In genomic region chr21:15063081-15063820, GRCh38 we compare ENCODE assay signal across 8 cellular contexts. TPM values are rescaled to one million over a fixed set of nuclear protein-coding genes. Genes with fewer than 3 reads are reported as not detected.
DNase-seq lines count a peak whose midpoint lies in the region; ATAC-seq and TF ChIP-seq lines count a peak whose summit lies in the region.

No MANE protein-coding gene starts in this region.

- CTCF ChIA-PET in BJ (lab: Yijun Ruan, JAX): no interaction called here

- no peak for TF ChIP-seq POLR2A in gastroesophageal sphincter (IDR thresholded peaks at IDR 0.05)
- no peak for TF ChIP-seq POLR2A in gastrocnemius medialis (IDR thresholded peaks at IDR 0.05)

- POLR2A ChIA-PET in BJ (lab: Charles Lee): no interaction called here

- TF ChIP-seq CTCF in BJ (IDR thresholded peaks at IDR 0.05; ENCODE audit: insufficient read depth, low read depth, low read length) (no peak), gastroesophageal sphincter (IDR thresholded peaks at IDR 0.05) (no peak), gastrocnemius medialis (IDR thresholded peaks at IDR 0.05 in 4 of 5, conservative IDR thresholded peaks at IDR 0.05 in 1 of 5) (no peak)

- in situ Hi-C loops in gastrocnemius medialis (cut with MboI; ENCODE audit: low sequenced_read_pairs in 4 of 4): loop anchor here in 2 of 4 donors (25.0 kb wide), 2 partner anchors 201 to 676 kb away; partner anchors contain the start of gene HSPA13 (in 1 of the 2)

- no peaks in the 10 kb centered on the region for H3K9me3 ChIP-seq in gastroesophageal sphincter
- no peaks in the 10 kb centered on the region for H3K9me3 ChIP-seq in gastrocnemius medialis

- H3K36me3 ChIP-seq in BJ (ENCODE audit: control insufficient read depth, insufficient read depth, low read length) (no peaks in the 10 kb centered on the region), gastroesophageal sphincter (no peaks in the 10 kb centered on the region), gastrocnemius medialis (no peaks in the 10 kb centered on the region)

- ATAC-seq in gastroesophageal sphincter (no peak), gastrocnemius medialis (no peak), HG03457 (IDR thresholded peaks at IDR 0.05; ENCODE audit: unreplicated experiment) (no peak)

- H3K9me3 Mint-ChIP-seq in IgD-negative memory B cell: no peaks in the 10 kb centered on the region

- TF ChIP-seq EP300 in gastroesophageal sphincter (IDR thresholded peaks at IDR 0.05): no peak

- 8 to 33% methylated on average over 9 to 11 of the region's 11 CpGs for WGBS in gastroesophageal sphincter (ENCODE audit: low coverage in 1 of 2), 2 donors

- no peaks in the 10 kb centered on the region for H3K36me3 Mint-ChIP-seq in IgD-negative memory B cell

- H3K27ac Mint-ChIP-seq in IgD-negative memory B cell: peak overlapping the region; percentile 62 to 86 (median 77)

- DNase-seq in BJ (ENCODE audit: low read depth): no peak
- DNase-seq in activated T-cell treated with anti-CD3 and anti-CD28 coated beads, Interleukin-2, amount 50 U/mL, for 1 hour: peak; percentile 30
- no peak for DNase-seq in gastrocnemius medialis
- DNase-seq in SHP77 treated with DMSO at 0.1 percent for 48 hours (lab: John Stamatoyannopoulos, UW): no peak
- DNase-seq in NCI-H2029 (lab: John Stamatoyannopoulos, UW): no peak

- peaks cover 6% of the 10 kb centered on the region for H3K27me3 Mint-ChIP-seq in IgD-negative memory B cell

- H3K4me3 Mint-ChIP-seq in IgD-negative memory B cell: peak overlapping the region; percentile 82 to 95 (median 88)

- H3K27me3 ChIP-seq in BJ (ENCODE audit: control insufficient read depth, insufficient read depth, low read length): no peaks in the 10 kb centered on the region
- no peaks in the 10 kb centered on the region for H3K27me3 ChIP-seq in gastroesophageal sphincter
- H3K27me3 ChIP-seq in gastrocnemius medialis: no peaks in the 10 kb centered on the region

- peaks cover 34 to 54% (median 47%) of the 10 kb centered on the region in 3 donors for H3K4me1 Mint-ChIP-seq in IgD-negative memory B cell

- intact Hi-C loops in gastrocnemius medialis (cut with DNase I; ENCODE audit: low total_unique reads): loop anchor here (5.0 to 10.0 kb wide), 3 partner anchors 242 to 764 kb away; partner anchors contain the start of gene HSPA13

- peak overlapping the region; percentile 80 to 99 (median 96) for H3K27ac ChIP-seq in gastroesophageal sphincter
- H3K27ac ChIP-seq in gastrocnemius medialis: peak overlapping the region; percentile 95 to 99 (median 97)

- H3K4me3 ChIP-seq in BJ (ENCODE audit: low read depth, low read length): peak overlapping the region; percentile 65
- peak overlapping the region; percentile 67 to 89 for H3K4me3 ChIP-seq in gastroesophageal sphincter
- peak overlapping the region; percentile 67 to 91 (median 86) for H3K4me3 ChIP-seq in gastrocnemius medialis

- peaks cover 0 to 63% (median 22%) of the 10 kb centered on the region in 3 donors for H3K4me1 ChIP-seq in gastroesophageal sphincter
- H3K4me1 ChIP-seq in gastrocnemius medialis: peaks cover 48 to 58% of the 10 kb centered on the region in 2 donors

RNA-seq across cellular contexts. Expression of gene NRIP1, which starts 1.5 kb away (rescaled TPM):
- 5.2 and 12.0 TPM in 2 replicates for polyA plus RNA-seq in BJ (2011; rRNA removed)
- 15.3 and 19.3 TPM in 2 replicates for polyA minus RNA-seq in BJ (2011; rRNA and poly(A)+ RNA removed)
- polyA plus RNA-seq in IgD-negative memory B cell: 21.7 TPM
- 10 to 100 TPM; 21.5 to 30.7 (median 28.2) TPM for total RNA-seq in gastroesophageal sphincter
- 10 to 100 TPM; 35.7 to 63.7 (median 41.0) TPM for total RNA-seq in gastrocnemius medialis
